ENCODE assay signal across 29 cellular contexts in the genomic region with DNA sequence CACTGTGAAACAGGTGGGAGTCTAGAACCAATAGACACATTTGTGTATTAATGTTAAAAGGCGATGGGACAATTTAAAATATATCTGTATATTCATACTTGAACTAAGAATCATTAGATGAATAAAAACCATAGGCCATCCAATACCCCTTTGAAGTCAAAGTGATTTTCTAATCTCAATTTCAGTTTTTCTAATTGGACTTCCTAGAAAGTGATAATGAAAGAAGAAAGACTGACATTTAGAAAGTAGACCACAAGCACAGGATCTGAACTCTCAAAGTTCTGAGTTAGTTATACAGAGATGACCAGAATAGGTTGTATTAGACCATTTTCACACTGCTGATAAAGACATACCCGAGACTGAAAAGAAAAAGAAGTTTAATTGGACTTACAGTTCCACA.
DNase-seq lines count a peak whose midpoint lies in the region; ATAC-seq and TF ChIP-seq lines count a peak whose summit lies in the region.
"Had no signal": no experiment of that assay in that cellular context is flagged by ENCODE, and none has a peak within 500 bp of the region (broad histone marks: within the 10 kb centered on the region; RNA-seq: fewer than 3 reads in every experiment).

No MANE protein-coding gene starts in this region.

- H3K4me3 ChIP-seq in MM.1S (ENCODE audit: low read length) (no peak overlapping the region), brain microvascular endothelial cell (ENCODE audit: low read depth, low read length) (no peak overlapping the region)
- H3K4me3 ChIP-seq: breast epithelium, Peyer's patch, SK-N-MC had no signal

- H3K4me1 ChIP-seq in MM.1S (ENCODE audit: low read length): no peaks in the 10 kb centered on the region
- H3K4me1 ChIP-seq: breast epithelium, foreskin keratinocyte, Peyer's patch had no signal

- H3K36me3 ChIP-seq in MM.1S (replicated peaks; ENCODE audit: insufficient read depth, low read length) (no peaks in the 10 kb centered on the region), brain microvascular endothelial cell (replicated peaks) (no peaks in the 10 kb centered on the region)
- H3K36me3 ChIP-seq: breast epithelium, Peyer's patch had no signal

- in situ Hi-C loops in brain microvascular endothelial cell (cut with HindIII; ENCODE audit: low pct_ligation_motif_present, low sequenced_read_pairs): no loop called here

- H3K27me3 ChIP-seq in MM.1S (replicated peaks; ENCODE audit: insufficient read depth, low read length): no peaks in the 10 kb centered on the region
- H3K27me3 ChIP-seq in brain microvascular endothelial cell (replicated peaks): no peaks in the 10 kb centered on the region
- H3K27me3 ChIP-seq: breast epithelium, foreskin keratinocyte, Peyer's patch had no signal

- no peak overlapping the region for H3K4me2 ChIP-seq in MM.1S (ENCODE audit: low read depth, low read length)

- peaks cover 7% of the 10 kb centered on the region for H3K9me3 Mint-ChIP-seq in activated T-cell treated with anti-CD3 and anti-CD28 coated beads, Interleukin-2, amount 50 U/mL, for 4 hours
- H3K9me3 Mint-ChIP-seq: activated T-helper 1 cell treated with anti-CD3 and anti-CD28 coated beads, Interleukin-12 subunit alpha, Interleukin-12 subunit beta, Interleukin-2, Interleukin-4 antibody, amounts not matched to agents 30 ng/mL and 10 ng/mL and 1 ng/mL, durations not matched to agents 14 hours and 24 hours and 36 hours; natural killer cell had no signal

- DNase-seq in MM.1S: peak; percentile 45
- no peak for DNase-seq in activated T-cell treated with anti-CD3 and anti-CD28 coated beads, Interleukin-2, amount 50 U/mL, for 4 hours
- no peak for DNase-seq in NCI-H1417 (lab: John Stamatoyannopoulos, UW)
- no peak for DNase-seq in brain microvascular endothelial cell
- DNase-seq in NCI-H345 (lab: John Stamatoyannopoulos, UW): no peak
- DNase-seq: activated CD4-positive, CD25-positive, alpha-beta regulatory T cell; activated CD8-positive, alpha-beta memory T cell treated with anti-CD3 and anti-CD28 coated beads for 24 hours; activated naive CD8-positive, alpha-beta T cell treated with anti-CD3 and anti-CD28 coated beads, Interleukin-2, amount 50 U/mL, for 24 hours; CD4-positive, alpha-beta memory T cell; dermis blood vessel endothelial cell; DMS53; foreskin keratinocyte; kidney; natural killer cell; NCI-H1436; NCI-H2171; NCI-H82; Peyer's patch; stimulated activated CD4-positive, alpha-beta T cell treated with anti-CD3 and anti-CD28 coated beads, Interleukin-2, amount 100 ng/mL, for 48 hours; substantia nigra; T-helper 9 cell had no signal

- H3F3A ChIP-seq in MM.1S (ENCODE audit: insufficient read depth, low read length): no peaks in the 10 kb centered on the region; the same call in 1 of the 2 replicates

- H3K4me1 Mint-ChIP-seq in activated T-cell treated with anti-CD3 and anti-CD28 coated beads, Interleukin-2, amount 50 U/mL, for 4 hours (ENCODE audit: low read depth): no peaks in the 10 kb centered on the region

- no peaks in the 10 kb centered on the region for H3K36me3 Mint-ChIP-seq in activated T-cell treated with anti-CD3 and anti-CD28 coated beads, Interleukin-2, amount 50 U/mL, for 4 hours (ENCODE audit: insufficient read depth)
- H3K36me3 Mint-ChIP-seq: CD4-positive, alpha-beta memory T cell; memory B cell; natural killer cell had no signal

- H3K9me3 ChIP-seq in MM.1S (replicated peaks; ENCODE audit: insufficient read depth, low read length): no peaks in the 10 kb centered on the region
- H3K9me3 ChIP-seq: breast epithelium, Peyer's patch had no signal

- H3K27ac ChIP-seq in MM.1S (ENCODE audit: low read length) (no peak overlapping the region), brain microvascular endothelial cell (no peak overlapping the region)
- H3K27ac ChIP-seq: breast epithelium, epithelial cell of prostate, foreskin keratinocyte, Peyer's patch, SK-N-MC had no signal

- H3K79me2 ChIP-seq in MM.1S (ENCODE audit: low read length): no peaks in the 10 kb centered on the region

- H2AFZ ChIP-seq in MM.1S (ENCODE audit: low read length): no peak overlapping the region

- H3K27me3 Mint-ChIP-seq in activated T-cell treated with anti-CD3 and anti-CD28 coated beads, Interleukin-2, amount 50 U/mL, for 4 hours (ENCODE audit: low read depth): no peaks in the 10 kb centered on the region
- H3K27me3 Mint-ChIP-seq: activated naive CD8-positive, alpha-beta T cell treated with anti-CD3 and anti-CD28 coated beads, Interleukin-2, amount 50 U/mL, for 24 hours had no signal

- H3K9me2 ChIP-seq in MM.1S (replicated peaks; ENCODE audit: insufficient read depth, low read length): no peaks in the 10 kb centered on the region

- ATAC-seq in GM18907 (IDR thresholded peaks at IDR 0.05; ENCODE audit: unreplicated experiment): peak; percentile 69
- peak; percentile 61 for ATAC-seq in GM21447 (IDR thresholded peaks at IDR 0.05; ENCODE audit: unreplicated experiment)
- peak; percentile 60 for ATAC-seq in HG02981 (IDR thresholded peaks at IDR 0.05; ENCODE audit: unreplicated experiment)
- no peak for ATAC-seq in activated T-cell treated with anti-CD3 and anti-CD28 coated beads, Interleukin-2, amount 50 U/mL, for 4 hours
- ATAC-seq: activated naive CD8-positive, alpha-beta T cell treated with anti-CD3 and anti-CD28 coated beads, Interleukin-2, amount 50 U/mL, for 24 hours; foreskin keratinocyte; natural killer cell had no signal

- H3K9ac ChIP-seq in MM.1S (ENCODE audit: low read length): no peak overlapping the region

- no peak overlapping the region for H3K4me3 Mint-ChIP-seq in activated T-cell treated with anti-CD3 and anti-CD28 coated beads, Interleukin-2, amount 50 U/mL, for 4 hours
- H3K4me3 Mint-ChIP-seq: activated naive CD8-positive, alpha-beta T cell treated with anti-CD3 and anti-CD28 coated beads, Interleukin-2, amount 50 U/mL, for 24 hours; activated T-helper 1 cell treated with anti-CD3 and anti-CD28 coated beads, Interleukin-12 subunit alpha, Interleukin-12 subunit beta, Interleukin-2, Interleukin-4 antibody, amounts not matched to agents 30 ng/mL and 10 ng/mL and 1 ng/mL, durations not matched to agents 14 hours and 24 hours and 36 hours; CD4-positive, alpha-beta memory T cell; memory B cell; natural killer cell had no signal

- TF ChIP-seq CTCF in MM.1S (IDR thresholded peaks at IDR 0.05; ENCODE audit: low read length) (no peak), brain microvascular endothelial cell (IDR thresholded peaks at IDR 0.05; ENCODE audit: low read depth, low read length, missing control alignments) (no peak)

- no peaks in the 10 kb centered on the region for H4K20me1 ChIP-seq in MM.1S (ENCODE audit: insufficient read depth, low read length)

Comparison
In these comparisons a context has a peak if more than half of its experiments do, and no peak if none do; other contexts are left out.
1. ATAC-seq: peak in GM18907 (single experiment), GM21447 (single experiment) and HG02981 (single experiment); none in activated T-cell treated with anti-CD3 and anti-CD28 coated beads, Interleukin-2, amount 50 U/mL, for 4 hours (0 of 2).